ENCODE assay signal across 17 cellular contexts in genomic region chr22:44719586-44720368, GRCh38. TPM values are rescaled to one million over a fixed set of nuclear protein-coding genes. Genes with fewer than 3 reads are reported as not detected.
DNase-seq lines count a peak whose midpoint lies in the region; ATAC-seq and TF ChIP-seq lines count a peak whose summit lies in the region.
"Had no signal": no experiment of that assay in that cellular context is flagged by ENCODE, and none has a peak within 500 bp of the region (broad histone marks: within the 10 kb centered on the region; RNA-seq: fewer than 3 reads in every experiment).

No MANE protein-coding gene starts in this region.

- no peaks in the 10 kb centered on the region for H3K9me3 Mint-ChIP-seq in activated T-helper 17 cell treated with anti-CD3 and anti-CD28 coated beads, Interleukin-2, amount 50 U/mL, for 72 hours
- no peaks in the 10 kb centered on the region for H3K9me3 Mint-ChIP-seq in mesothelial cell of epicardium
- H3K9me3 Mint-ChIP-seq: activated naive CD4-positive, alpha-beta T cell treated with anti-CD3 and anti-CD28 coated beads, Interleukin-2, amount 50 U/mL, for 24 hours had no signal

- DNase-seq in DMS 273 (lab: John Stamatoyannopoulos, UW; ENCODE audit: unreplicated experiment): peak; percentile 48
- no peak for DNase-seq in DMS 273 treated with DMSO at 0.1 percent for 48 hours (lab: John Stamatoyannopoulos, UW)
- peak; percentile 85 for DNase-seq in BE2C
- DNase-seq in mesothelial cell of epicardium (ENCODE audit: low spot score in 2 of 2, unreplicated experiment in 2 of 2): peak in 1 of 2 experiments; percentile 67
- DNase-seq in lower lobe of right lung: no peak
- DNase-seq in SW480 (ENCODE audit: low spot score): no peak
- no peak for DNase-seq in esophagus muscularis mucosa (ENCODE audit: extremely low spot score)
- DNase-seq: activated CD4-positive, alpha-beta T cell treated with anti-CD3 and anti-CD28 coated beads, Interleukin-2, amount 50 U/mL, for 1 hour; NCI-H2029 treated with DMSO at 0.1 percent for 48 hours; trophoblast cell had no signal

- H3K36me3 Mint-ChIP-seq in activated T-helper 17 cell treated with anti-CD3 and anti-CD28 coated beads, Interleukin-2, amount 50 U/mL, for 72 hours (ENCODE audit: low read depth): peaks cover 9% of the 10 kb centered on the region
- H3K36me3 Mint-ChIP-seq in mesothelial cell of epicardium: peaks cover 7% of the 10 kb centered on the region

- TF ChIP-seq EP300 in esophagus muscularis mucosa (IDR thresholded peaks at IDR 0.05): no peak

- no peaks in the 10 kb centered on the region for H3K36me3 ChIP-seq in BE2C
- peaks cover 6% of the 10 kb centered on the region for H3K36me3 ChIP-seq in lower lobe of right lung
- no peaks in the 10 kb centered on the region for H3K36me3 ChIP-seq in esophagus muscularis mucosa
- H3K36me3 ChIP-seq: breast epithelium had no signal

- no peak for ATAC-seq in activated T-helper 17 cell treated with anti-CD3 and anti-CD28 coated beads, Interleukin-2, amount 50 U/mL, for 72 hours (replicated peaks)
- ATAC-seq in lower lobe of right lung: no peak
- ATAC-seq: HCT116 had no signal

- TF ChIP-seq POLR2A in esophagus muscularis mucosa (IDR thresholded peaks at IDR 0.05; ENCODE audit: low read depth): no peak

- no peaks in the 10 kb centered on the region for H3K4me1 ChIP-seq in BE2C
- H3K4me1 ChIP-seq in lower lobe of right lung: no peaks in the 10 kb centered on the region
- H3K4me1 ChIP-seq in esophagus muscularis mucosa: peaks cover 0 to 5% (median 1%) of the 10 kb centered on the region in 4 donors
- H3K4me1 ChIP-seq: breast epithelium had no signal

- peak overlapping the region; percentile 66 for H3K27ac Mint-ChIP-seq in activated T-helper 17 cell treated with anti-CD3 and anti-CD28 coated beads, Interleukin-2, amount 50 U/mL, for 72 hours
- peak overlapping the region; percentile 64 for H3K27ac Mint-ChIP-seq in mesothelial cell of epicardium
- H3K27ac Mint-ChIP-seq: activated naive CD4-positive, alpha-beta T cell treated with anti-CD3 and anti-CD28 coated beads, Interleukin-2, amount 50 U/mL, for 24 hours had no signal

- no peaks in the 10 kb centered on the region for H3K9me3 ChIP-seq in BE2C
- H3K9me3 ChIP-seq in lower lobe of right lung: no peaks in the 10 kb centered on the region
- H3K9me3 ChIP-seq in esophagus muscularis mucosa: no peaks in the 10 kb centered on the region
- H3K9me3 ChIP-seq: breast epithelium had no signal

- H3K4me3 ChIP-seq in BE2C (ENCODE audit: low read depth, low read length) (no peak overlapping the region), lower lobe of right lung (no peak overlapping the region), esophagus muscularis mucosa (no peak overlapping the region)
- H3K4me3 ChIP-seq: breast epithelium, skin epidermis had no signal

- no peaks in the 10 kb centered on the region for H3K27me3 Mint-ChIP-seq in activated T-helper 17 cell treated with anti-CD3 and anti-CD28 coated beads, Interleukin-2, amount 50 U/mL, for 72 hours
- H3K27me3 Mint-ChIP-seq in mesothelial cell of epicardium (ENCODE audit: low read depth): no peaks in the 10 kb centered on the region
- H3K27me3 Mint-ChIP-seq: activated naive CD4-positive, alpha-beta T cell treated with anti-CD3 and anti-CD28 coated beads, Interleukin-2, amount 50 U/mL, for 24 hours had no signal

- no peak for TF ChIP-seq CTCF in BE2C (IDR thresholded peaks at IDR 0.05; ENCODE audit: low read depth, low read length)
- no peak for TF ChIP-seq CTCF in mesothelial cell of epicardium (IDR thresholded peaks at IDR 0.05; ENCODE audit: unreplicated experiment)
- TF ChIP-seq CTCF in lower lobe of right lung (IDR thresholded peaks at IDR 0.05): no peak
- TF ChIP-seq CTCF in esophagus muscularis mucosa (IDR thresholded peaks at IDR 0.05): no peak

- intact Hi-C loops in lower lobe of right lung (cut with DNase I) (no loop called here), esophagus muscularis mucosa (cut with DNase I) (no loop called here)

- no peak overlapping the region for H3K27ac ChIP-seq in lower lobe of right lung
- no peak overlapping the region for H3K27ac ChIP-seq in esophagus muscularis mucosa (replicated peaks in 1 of 4)
- H3K27ac ChIP-seq: 22Rv1, breast epithelium, C4-2B, skin epidermis had no signal

- no peak overlapping the region for H3K4me3 Mint-ChIP-seq in activated T-helper 17 cell treated with anti-CD3 and anti-CD28 coated beads, Interleukin-2, amount 50 U/mL, for 72 hours
- no peak overlapping the region for H3K4me3 Mint-ChIP-seq in mesothelial cell of epicardium
- H3K4me3 Mint-ChIP-seq: activated naive CD4-positive, alpha-beta T cell treated with anti-CD3 and anti-CD28 coated beads, Interleukin-2, amount 50 U/mL, for 24 hours had no signal

- peaks cover 8% of the 10 kb centered on the region for H3K4me1 Mint-ChIP-seq in activated T-helper 17 cell treated with anti-CD3 and anti-CD28 coated beads, Interleukin-2, amount 50 U/mL, for 72 hours
- peaks cover 21% of the 10 kb centered on the region for H3K4me1 Mint-ChIP-seq in mesothelial cell of epicardium
- H3K4me1 Mint-ChIP-seq: activated naive CD4-positive, alpha-beta T cell treated with anti-CD3 and anti-CD28 coated beads, Interleukin-2, amount 50 U/mL, for 24 hours had no signal

- WGBS in esophagus muscularis mucosa: 84% methylated on average over 9 of the region's 13 CpGs

- H3K27me3 ChIP-seq in BE2C (no peaks in the 10 kb centered on the region), lower lobe of right lung (ENCODE audit: low read depth) (no peaks in the 10 kb centered on the region), esophagus muscularis mucosa (no peaks in the 10 kb centered on the region)
- H3K27me3 ChIP-seq: breast epithelium had no signal

RNA-seq across cellular contexts. Expression of gene PRR5, which starts 17.8 kb away (rescaled TPM):
- polyA plus RNA-seq in BE2C (2012; ENCODE audit: insufficient read depth, insufficient read length, low read depth): 8.3 TPM
- 10 to 100 TPM; 15.1 to 19.9 TPM for total RNA-seq in activated T-helper 17 cell treated with anti-CD3 and anti-CD28 coated beads, Interleukin-2, amount 50 U/mL, for 72 hours
- 59.7 to 65.3 TPM (median 63.6 TPM) in 3 replicates for total RNA-seq in mesothelial cell of epicardium
- 9.6 TPM for total RNA-seq in lower lobe of right lung
- total RNA-seq in esophagus muscularis mucosa: 10 to 100 TPM in 2 of 4 donors, 1 to 10 TPM in 2; 5.6 to 16.6 (median 11.4) TPM

RNA-seq across cellular contexts. Expression of gene ARHGAP8, which starts 32.6 kb away (rescaled TPM):
- not detected for polyA plus RNA-seq in BE2C (2012; ENCODE audit: insufficient read depth, insufficient read length, low read depth)
- total RNA-seq in activated T-helper 17 cell treated with anti-CD3 and anti-CD28 coated beads, Interleukin-2, amount 50 U/mL, for 72 hours: 1 to 10 TPM in 1 of 2 donors, not detected in 1; 2.3 TPM
- 161 to 172 TPM (median 166 TPM) in 3 replicates for total RNA-seq in mesothelial cell of epicardium
- total RNA-seq in lower lobe of right lung: 18.2 TPM
- under 1 TPM in 2 of 4 donors, not detected in 2; 0.33 to 0.58 TPM for total RNA-seq in esophagus muscularis mucosa

Comparison
In these comparisons a context has a peak if more than half of its experiments do, and no peak if none do; other contexts are left out.
1. DNase-seq: peak in DMS 273 (single experiment) and BE2C (single experiment); none in DMS 273 treated with DMSO at 0.1 percent for 48 hours (single experiment), lower lobe of right lung (single experiment), SW480 (single experiment) and esophagus muscularis mucosa (single experiment).